1 cellular context compared by ENCODE assay signal in the genomic region with DNA sequence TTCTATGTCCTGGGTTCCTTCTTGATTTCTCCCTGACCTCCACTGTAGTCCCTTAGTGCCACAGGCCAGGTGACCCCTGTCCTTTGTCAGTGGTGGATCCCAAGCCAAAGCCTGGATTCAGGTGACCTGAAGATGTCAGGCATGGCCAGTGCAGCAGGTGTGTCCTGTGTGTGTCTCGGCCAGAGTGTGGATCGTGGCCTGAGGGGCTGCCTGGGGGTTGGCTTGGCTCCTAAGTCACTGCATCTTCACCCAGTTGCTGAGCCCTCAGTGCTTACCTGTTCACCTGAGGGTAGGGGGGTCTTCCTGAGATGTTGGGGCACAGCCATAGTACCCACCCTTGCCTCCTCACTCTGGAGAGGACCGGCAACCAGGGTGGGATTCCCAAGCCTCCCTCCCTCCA.
TF ChIP-seq lines count a peak whose summit lies in the region.

No MANE protein-coding gene starts in this region.

TF ChIP-seq in IMR-90, 13 proteins besides CTCF, POLR2A, EP300 and RAD21:
- TF ChIP-seq, protein P1, sequence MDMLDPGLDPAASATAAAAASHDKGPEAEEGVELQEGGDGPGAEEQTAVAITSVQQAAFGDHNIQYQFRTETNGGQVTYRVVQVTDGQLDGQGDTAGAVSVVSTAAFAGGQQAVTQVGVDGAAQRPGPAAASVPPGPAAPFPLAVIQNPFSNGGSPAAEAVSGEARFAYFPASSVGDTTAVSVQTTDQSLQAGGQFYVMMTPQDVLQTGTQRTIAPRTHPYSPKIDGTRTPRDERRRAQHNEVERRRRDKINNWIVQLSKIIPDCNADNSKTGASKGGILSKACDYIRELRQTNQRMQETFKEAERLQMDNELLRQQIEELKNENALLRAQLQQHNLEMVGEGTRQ (IDR thresholded peaks at IDR 0.05; ENCODE audit: low read depth, low read length): no peak
- TF ChIP-seq MAFK (IDR thresholded peaks at IDR 0.05; ENCODE audit: low read depth, low read length) (no peak), NFE2L2 (IDR thresholded peaks at IDR 0.05; ENCODE audit: low read depth, low read length) (no peak), RCOR1 (IDR thresholded peaks at IDR 0.05; ENCODE audit: insufficient replicate concordance, low read length) (no peak), FOS (IDR thresholded peaks at IDR 0.05; ENCODE audit: low read depth, low read length) (no peak)
- TF ChIP-seq, protein P2, sequence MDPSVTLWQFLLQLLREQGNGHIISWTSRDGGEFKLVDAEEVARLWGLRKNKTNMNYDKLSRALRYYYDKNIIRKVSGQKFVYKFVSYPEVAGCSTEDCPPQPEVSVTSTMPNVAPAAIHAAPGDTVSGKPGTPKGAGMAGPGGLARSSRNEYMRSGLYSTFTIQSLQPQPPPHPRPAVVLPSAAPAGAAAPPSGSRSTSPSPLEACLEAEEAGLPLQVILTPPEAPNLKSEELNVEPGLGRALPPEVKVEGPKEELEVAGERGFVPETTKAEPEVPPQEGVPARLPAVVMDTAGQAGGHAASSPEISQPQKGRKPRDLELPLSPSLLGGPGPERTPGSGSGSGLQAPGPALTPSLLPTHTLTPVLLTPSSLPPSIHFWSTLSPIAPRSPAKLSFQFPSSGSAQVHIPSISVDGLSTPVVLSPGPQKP (IDR thresholded peaks at IDR 0.05; ENCODE audit: borderline replicate concordance, low read depth, low read length): no peak
